ENCODE assay signal across 18 cellular contexts in the genomic region with DNA sequence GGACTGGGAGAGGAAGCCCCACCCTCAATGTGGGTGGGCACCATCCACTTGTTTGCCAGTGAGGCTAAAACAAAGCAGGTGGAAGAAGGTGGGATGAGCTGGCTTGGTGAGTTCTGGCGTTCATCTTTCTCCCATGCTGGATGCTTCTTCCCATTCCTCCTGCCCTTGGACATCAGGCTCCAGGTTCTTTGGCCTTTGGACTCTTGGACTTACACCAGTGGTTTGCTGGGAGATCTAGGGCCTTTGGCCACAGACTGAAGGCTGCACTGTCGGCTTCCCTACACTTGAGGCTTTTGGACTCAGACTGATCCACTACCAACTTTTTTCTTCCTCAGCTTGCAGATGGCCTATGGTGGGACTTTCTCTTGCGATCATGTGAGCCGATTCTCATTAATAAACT.
DNase-seq lines count a peak whose midpoint lies in the region; ATAC-seq and TF ChIP-seq lines count a peak whose summit lies in the region.
"Had no signal": no experiment of that assay in that cellular context is flagged by ENCODE, and none has a peak within 500 bp of the region (broad histone marks: within the 10 kb centered on the region; RNA-seq: fewer than 3 reads in every experiment).

No MANE protein-coding gene starts in this region.

- TF ChIP-seq POLR2A in heart left ventricle (IDR thresholded peaks at IDR 0.05) = no peak

- H3K9ac ChIP-seq in neural progenitor cell = no peak overlapping the region
- H3K9ac ChIP-seq: BLaER1 treated with 17β-estradiol and CSF1 and Interleukin-3, amounts not matched to agents 10 nM and 100 nM had no signal

- no peak overlapping the region for H2AFZ ChIP-seq in neural progenitor cell (replicated peaks)

- no peaks in the 10 kb centered on the region for H4K20me1 ChIP-seq in neural progenitor cell (ENCODE audit: low read depth)
- H4K20me1 ChIP-seq: BLaER1 treated with 17β-estradiol and CSF1 and Interleukin-3, amounts not matched to agents 10 nM and 100 nM had no signal

- H3K79me2 ChIP-seq in neural progenitor cell (ENCODE audit: low read depth) = no peaks in the 10 kb centered on the region

- ATAC-seq in heart left ventricle (no peak), T-helper 17 cell (no peak), GM18909 (IDR thresholded peaks at IDR 0.05; ENCODE audit: poor library complexity, unreplicated experiment) (no peak)
- ATAC-seq: A549; CD8-positive, alpha-beta T cell had no signal

- H3K36me3 ChIP-seq in cardiac muscle cell (no peaks in the 10 kb centered on the region), heart left ventricle (no peaks in the 10 kb centered on the region), neural progenitor cell (no peaks in the 10 kb centered on the region)
- H3K36me3 ChIP-seq: BLaER1 treated with 17β-estradiol and CSF1 and Interleukin-3, amounts not matched to agents 10 nM and 100 nM had no signal

- no TSS peak for BruUV-seq in MCF 10A (replicated peaks; lab: Mats Ljungman, UMichigan)

- H3K27me3 Mint-ChIP-seq in T-helper 17 cell (peaks cover 8% of the 10 kb centered on the region), neural progenitor cell (ENCODE audit: insufficient read depth, low read depth) (no peaks in the 10 kb centered on the region), MCF 10A (ENCODE audit: insufficient read depth, unreplicated experiment) (no peaks in the 10 kb centered on the region)
- H3K27me3 Mint-ChIP-seq: CD4-positive, alpha-beta T cell had no signal

- CTCF ChIA-PET in MCF 10A (lab: Yijun Ruan, JAX) = no interaction called here

- H3K4me3 Mint-ChIP-seq in T-helper 17 cell = no peak overlapping the region
- no peak overlapping the region for H3K4me3 Mint-ChIP-seq in neural progenitor cell
- no peak overlapping the region for H3K4me3 Mint-ChIP-seq in MCF 10A (ENCODE audit: unreplicated experiment)
- H3K4me3 Mint-ChIP-seq: B cell; CD4-positive, alpha-beta T cell; CD8-positive, alpha-beta T cell had no signal

- H3K9me3 Mint-ChIP-seq in neural progenitor cell (no peaks in the 10 kb centered on the region), MCF 10A (ENCODE audit: unreplicated experiment) (no peaks in the 10 kb centered on the region)
- H3K9me3 Mint-ChIP-seq: CD4-positive, alpha-beta T cell; CD8-positive, alpha-beta T cell had no signal

- POLR2A ChIA-PET in MCF 10A (lab: Yijun Ruan, JAX) = no interaction called here

- H3K9me3 ChIP-seq in cardiac muscle cell (ENCODE audit: low read depth) (no peaks in the 10 kb centered on the region), heart left ventricle (no peaks in the 10 kb centered on the region), T-helper 17 cell (ENCODE audit: control insufficient read depth, low read length, poor library complexity, severe bottlenecking) (no peaks in the 10 kb centered on the region), neural progenitor cell (ENCODE audit: low read depth) (no peaks in the 10 kb centered on the region)
- H3K9me3 ChIP-seq: A549; BLaER1 treated with 17β-estradiol and CSF1 and Interleukin-3, amounts not matched to agents 10 nM and 100 nM; Caco-2 had no signal

- peaks cover 2% of the 10 kb centered on the region for H3K4me1 Mint-ChIP-seq in T-helper 17 cell
- H3K4me1 Mint-ChIP-seq in neural progenitor cell = no peaks in the 10 kb centered on the region
- H3K4me1 Mint-ChIP-seq in MCF 10A (ENCODE audit: insufficient read depth, unreplicated experiment) = no peaks in the 10 kb centered on the region
- H3K4me1 Mint-ChIP-seq: B cell had no signal

- H3K27ac Mint-ChIP-seq in T-helper 17 cell (peak overlapping the region; percentile 19), neural progenitor cell (no peak overlapping the region), MCF 10A (ENCODE audit: low read depth, unreplicated experiment) (no peak overlapping the region)
- H3K27ac Mint-ChIP-seq: B cell; CD4-positive, alpha-beta T cell; CD8-positive, alpha-beta T cell had no signal

- H3K36me3 Mint-ChIP-seq in T-helper 17 cell (ENCODE audit: low read depth) = peaks cover 4% of the 10 kb centered on the region
- no peaks in the 10 kb centered on the region for H3K36me3 Mint-ChIP-seq in neural progenitor cell
- no peaks in the 10 kb centered on the region for H3K36me3 Mint-ChIP-seq in MCF 10A (ENCODE audit: insufficient read depth, unreplicated experiment)
- H3K36me3 Mint-ChIP-seq: CD8-positive, alpha-beta T cell had no signal

- H3K27ac ChIP-seq in cardiac muscle cell (peak overlapping the region; percentile 76), heart left ventricle (no peak overlapping the region), neural progenitor cell (no peak overlapping the region)
- H3K27ac ChIP-seq: 22Rv1; A549; BLaER1 treated with 17β-estradiol and CSF1 and Interleukin-3, amounts not matched to agents 10 nM and 100 nM; C4-2B had no signal

- no peaks in the 10 kb centered on the region for H3F3A ChIP-seq in neural progenitor cell (ENCODE audit: low read depth)

- no peak overlapping the region for H3K4me2 ChIP-seq in neural progenitor cell
- H3K4me2 ChIP-seq: A549; BLaER1 treated with 17β-estradiol and CSF1 and Interleukin-3, amounts not matched to agents 10 nM and 100 nM had no signal

- TF ChIP-seq CTCF in cardiac muscle cell (IDR thresholded peaks at IDR 0.05; ENCODE audit: low read depth, low read length) (no peak), heart left ventricle (IDR thresholded peaks at IDR 0.05) (no peak), neural progenitor cell (IDR thresholded peaks at IDR 0.05) (no peak), MCF 10A (IDR thresholded peaks at IDR 0.05; ENCODE audit: unreplicated experiment) (no peak)

- 89 to 93% (median 91%) methylated on average over 4 of the region's 4 CpGs for WGBS in heart left ventricle, 4 donors

- intact Hi-C loops in heart left ventricle (cut with DNase I) = no loop called here
- intact Hi-C loops in MCF 10A (cut with micrococcal nuclease) = no loop called here

- H3K4me3 ChIP-seq in cardiac muscle cell (no peak overlapping the region), heart left ventricle (no peak overlapping the region), neural progenitor cell (no peak overlapping the region)
- H3K4me3 ChIP-seq: A549; BLaER1 treated with 17β-estradiol and CSF1 and Interleukin-3, amounts not matched to agents 10 nM and 100 nM had no signal

- DNase-seq in cardiac muscle cell (ENCODE audit: low read depth in 1 of 2, low spot score in 1 of 2) (no peak), heart left ventricle (no peak), T-helper 17 cell (no peak), neural progenitor cell (ENCODE audit: low spot score) (peak; percentile 9), MCF 10A (ENCODE audit: unreplicated experiment) (no peak)
- DNase-seq: AML-193; Caco-2; Calu3; CD4-positive, alpha-beta T cell; CD8-positive, alpha-beta T cell; DMS79 treated with DMSO at 0.1 percent for 48 hours; GF-D8 had no signal

- H3K27me3 ChIP-seq in cardiac muscle cell (no peaks in the 10 kb centered on the region), heart left ventricle (no peaks in the 10 kb centered on the region), neural progenitor cell (no peaks in the 10 kb centered on the region)
- H3K27me3 ChIP-seq: BLaER1 treated with 17β-estradiol and CSF1 and Interleukin-3, amounts not matched to agents 10 nM and 100 nM had no signal

- H3K4me1 ChIP-seq in cardiac muscle cell (ENCODE audit: low read depth) (peaks cover 37% of the 10 kb centered on the region), heart left ventricle (no peaks in the 10 kb centered on the region), neural progenitor cell (peaks cover 6% of the 10 kb centered on the region)
- H3K4me1 ChIP-seq: A549; BLaER1 treated with 17β-estradiol and CSF1 and Interleukin-3, amounts not matched to agents 10 nM and 100 nM had no signal
